In the genomic region with DNA sequence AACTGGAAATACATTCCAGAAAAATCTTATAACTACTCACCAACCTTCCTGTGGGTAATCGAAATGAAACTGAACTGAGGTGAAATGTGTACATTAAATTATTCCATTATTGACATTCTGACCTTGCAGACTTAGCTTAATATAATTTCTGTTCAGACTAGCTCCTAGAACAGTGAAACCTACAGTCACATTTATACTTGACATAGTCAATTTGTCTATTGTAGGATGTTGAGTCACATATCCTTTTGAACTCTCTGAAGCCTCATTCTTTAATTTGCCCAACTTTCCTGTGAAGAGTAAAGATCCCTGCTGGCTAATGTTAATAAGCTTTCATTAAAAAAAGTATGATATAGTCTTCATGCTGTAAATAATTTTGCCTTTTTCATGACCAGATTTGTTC, we compare ENCODE assay signal across 25 cellular contexts.
DNase-seq lines count a peak whose midpoint lies in the region; ATAC-seq and FAIRE-seq lines count a peak whose summit lies in the region.
"Had no signal": no experiment of that assay in that cellular context is flagged by ENCODE, and none has a peak within 500 bp of the region (broad histone marks: within the 10 kb centered on the region; RNA-seq: fewer than 3 reads in every experiment).

No MANE protein-coding gene starts in this region.

- no peak overlapping the region for H3K4me3 ChIP-seq in SJCRH30
- H3K4me3 ChIP-seq: BLaER1, GM12878 had no signal

- peak; percentile 42 for FAIRE-seq in GM19239 (lab: Jason Lieb, UNC)
- FAIRE-seq: A204.1, D721Med, GM12878, GM12892, GM18507 had no signal

- DNase-seq in COLO829 (ENCODE audit: low spot score) (peak; percentile 29), GM19239 (ENCODE audit: insufficient read length, low spot score) (no peak), SJCRH30 (no peak), HuH-7 (ENCODE audit: low spot score) (no peak)
- no peak for DNase-seq in stimulated activated effector memory CD8-positive, alpha-beta T cell treated with anti-CD3 and anti-CD28 coated beads, Interleukin-12 subunit alpha, Interleukin-12 subunit beta, amount 100 ng/mL, for 72 hours (ENCODE audit: low spot score in 2 of 2)
- DNase-seq: 8988T; ACHN; BE2C; C1 segment of cervical spinal cord; Caco-2; Calu3; CD4-positive, alpha-beta memory T cell; CD4-positive, CD25-positive, alpha-beta regulatory T cell; CD8-positive, alpha-beta memory T cell; DMS79; DND-41; EL; GDM1 had no signal

- H3K9me3 Mint-ChIP-seq in stimulated activated effector memory CD8-positive, alpha-beta T cell treated with anti-CD3 and anti-CD28 coated beads, Interleukin-12 subunit alpha, Interleukin-12 subunit beta, amount 100 ng/mL, for 72 hours, result peaks cover 3% of the 10 kb centered on the region

- H3K36me3 Mint-ChIP-seq in stimulated activated effector memory CD8-positive, alpha-beta T cell treated with anti-CD3 and anti-CD28 coated beads, Interleukin-12 subunit alpha, Interleukin-12 subunit beta, amount 100 ng/mL, for 72 hours, result no peaks in the 10 kb centered on the region
- H3K36me3 Mint-ChIP-seq: CD14-positive monocyte; CD4-positive, alpha-beta memory T cell; CD4-positive, CD25-positive, alpha-beta regulatory T cell had no signal

- H3K4me3 Mint-ChIP-seq in stimulated activated effector memory CD8-positive, alpha-beta T cell treated with anti-CD3 and anti-CD28 coated beads, Interleukin-12 subunit alpha, Interleukin-12 subunit beta, amount 100 ng/mL, for 72 hours, result no peak overlapping the region
- H3K4me3 Mint-ChIP-seq: CD14-positive monocyte; CD4-positive, alpha-beta memory T cell; CD4-positive, CD25-positive, alpha-beta regulatory T cell; CD8-positive, alpha-beta memory T cell had no signal

- H3K4me1 ChIP-seq in SJCRH30, result no peaks in the 10 kb centered on the region
- H3K4me1 ChIP-seq: BE2C, BLaER1, Caco-2 had no signal

- no peaks in the 10 kb centered on the region for H3K9me3 ChIP-seq in SJCRH30 (replicated peaks)
- H3K9me3 ChIP-seq: BE2C, Caco-2 had no signal

- no peak overlapping the region for H3K27ac ChIP-seq in SJCRH30
- H3K27ac ChIP-seq: BLaER1 had no signal

- H3K27me3 ChIP-seq in SJCRH30, result no peaks in the 10 kb centered on the region
- H3K27me3 ChIP-seq: BE2C, BLaER1 had no signal

- peaks cover 16% of the 10 kb centered on the region for H3K4me1 Mint-ChIP-seq in stimulated activated effector memory CD8-positive, alpha-beta T cell treated with anti-CD3 and anti-CD28 coated beads, Interleukin-12 subunit alpha, Interleukin-12 subunit beta, amount 100 ng/mL, for 72 hours
- H3K4me1 Mint-ChIP-seq: CD8-positive, alpha-beta memory T cell had no signal

- peak; percentile 74 for ATAC-seq in stimulated activated effector memory CD8-positive, alpha-beta T cell treated with anti-CD3 and anti-CD28 coated beads, Interleukin-12 subunit alpha, Interleukin-12 subunit beta, amount 100 ng/mL, for 72 hours
- ATAC-seq: GM12878 had no signal

- no peak overlapping the region for H3K27ac Mint-ChIP-seq in stimulated activated effector memory CD8-positive, alpha-beta T cell treated with anti-CD3 and anti-CD28 coated beads, Interleukin-12 subunit alpha, Interleukin-12 subunit beta, amount 100 ng/mL, for 72 hours
- H3K27ac Mint-ChIP-seq: CD14-positive monocyte; CD4-positive, alpha-beta memory T cell; CD4-positive, CD25-positive, alpha-beta regulatory T cell; CD8-positive, alpha-beta memory T cell had no signal

- H3K36me3 ChIP-seq in SJCRH30, result no peaks in the 10 kb centered on the region
- H3K36me3 ChIP-seq: BE2C, BLaER1 had no signal
